Comparison of ENCODE assay signal across 8 cellular contexts in the genomic region with DNA sequence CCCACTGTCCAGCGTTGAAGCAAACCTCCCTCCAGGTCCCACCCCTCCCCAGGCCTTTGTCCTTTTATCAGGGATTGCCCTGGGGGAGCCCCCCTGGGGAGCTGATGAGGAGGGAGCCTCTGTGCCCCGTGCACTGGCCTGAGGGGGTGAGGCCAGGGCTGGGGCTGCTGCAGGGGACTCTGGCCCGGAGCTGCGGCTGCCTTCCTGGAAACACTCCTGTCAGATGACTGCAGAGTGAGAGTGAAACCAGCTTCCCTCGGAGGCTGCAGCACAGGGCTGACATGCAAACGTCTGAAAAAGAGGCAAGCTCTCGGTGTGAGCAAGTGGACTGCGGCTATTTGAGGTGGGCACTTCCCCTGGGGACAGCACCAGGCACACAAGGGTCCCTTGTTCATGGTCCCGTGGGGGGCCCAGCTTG. TPM values are rescaled to one million over a fixed set of nuclear protein-coding genes. Genes with fewer than 3 reads are reported as not detected.
DNase-seq lines count a peak whose midpoint lies in the region; ATAC-seq and TF ChIP-seq lines count a peak whose summit lies in the region.

No MANE protein-coding gene starts in this region.

- H3K4me3 ChIP-seq in IMR-90 (ENCODE audit: insufficient read depth, low read depth, low read length) (no peak overlapping the region), transverse colon (peak overlapping the region in 1 of 4 donors; percentile 30), A673 (ENCODE audit: low read depth, low read length, poor library complexity, severe bottlenecking) (no peak overlapping the region)

- H2AFZ ChIP-seq in IMR-90 (replicated peaks; ENCODE audit: low read length, poor library complexity) = peak overlapping the region; percentile 92

- no peak overlapping the region for H4K91ac ChIP-seq in IMR-90 (ENCODE audit: insufficient read depth, low read depth, low read length)

- H3K14ac ChIP-seq in IMR-90 (replicated peaks; ENCODE audit: low read depth, low read length) = no peak overlapping the region

- H4K20me1 ChIP-seq in IMR-90 (ENCODE audit: insufficient read depth, low read length) = no peaks in the 10 kb centered on the region

- H3K4me1 ChIP-seq in IMR-90 (ENCODE audit: control insufficient read depth, insufficient read depth, low read length) (peaks cover 10% of the 10 kb centered on the region), transverse colon (peaks cover 0 to 28% (median 19%) of the 10 kb centered on the region in 4 donors), A673 (ENCODE audit: insufficient read depth, low read length, poor library complexity, severe bottlenecking) (no peaks in the 10 kb centered on the region)

- intact Hi-C loops in IMR-90 (cut with micrococcal nuclease) = no loop called here
- intact Hi-C loops in transverse colon (cut with DNase I; ENCODE audit: low total_unique reads) = no loop called here
- intact Hi-C loops in A673 (cut with micrococcal nuclease; ENCODE audit: unreplicated experiment) = no loop called here

- POLR2A ChIA-PET in IMR-90 (lab: Charles Lee; ENCODE audit: unreplicated experiment) (no interaction called here), A673 (lab: Charles Lee; ENCODE audit: low non-redundant PET) (interaction anchor here (0.6 kb wide), 1 partner anchor 519 kb away, joined by 3 read pairs; no protein-coding TSS in a partner anchor)

- no peak overlapping the region for H3K18ac ChIP-seq in IMR-90 (ENCODE audit: low read depth, low read length)

- WGBS in IMR-90 (ENCODE audit: extremely low coverage in 2 of 2, insufficient read length in 1 of 2), 2 experiments = 27% methylated on average over 8 of the region's 9 CpGs; no CpG with 5 or more reads in 1 of the 2 experiments
- WGBS in transverse colon (ENCODE audit: low coverage in 1 of 2), 2 donors = 4% methylated on average over 9 of the region's 9 CpGs; no CpG with 5 or more reads in 1 of the 2 donors

- H3K27me3 ChIP-seq in IMR-90 (ENCODE audit: control insufficient read depth, insufficient read depth, low read length) = no peaks in the 10 kb centered on the region
- H3K27me3 ChIP-seq in transverse colon = no peaks in the 10 kb centered on the region
- H3K27me3 ChIP-seq in A673 (replicated peaks; ENCODE audit: insufficient read depth, low read depth, low read length, poor library complexity) = no peaks in the 10 kb centered on the region

- 0 out of 4 replicates have a peak, but pooled peaks cover 0 to under 1% of the 10 kb centered on the region in 2 experiments for H3K79me1 ChIP-seq in IMR-90 (ENCODE audit: low read depth in 1 of 2, low read length in 2 of 2)

- no peak overlapping the region for H3K27ac ChIP-seq in IMR-90 (ENCODE audit: insufficient read depth, low read length)
- peak overlapping the region; percentile 55 to 65 (median 62) for H3K27ac ChIP-seq in transverse colon
- H3K27ac ChIP-seq in A673 (ENCODE audit: low read depth, low read length, poor library complexity, severe bottlenecking) = no peak overlapping the region

- H3K36me3 ChIP-seq in IMR-90 (ENCODE audit: control insufficient read depth, insufficient read depth, low read length) = no peaks in the 10 kb centered on the region
- no peaks in the 10 kb centered on the region for H3K36me3 ChIP-seq in transverse colon
- H3K36me3 ChIP-seq in A673 (ENCODE audit: insufficient read depth, low read length, poor library complexity, severe bottlenecking) = no peaks in the 10 kb centered on the region

- peak overlapping the region; percentile 80 for H3K4me3 Mint-ChIP-seq in activated T-helper 17 cell treated with anti-CD3 and anti-CD28 coated beads, Interleukin-2, amount 50 U/mL, for 72 hours

- H3K23ac ChIP-seq in IMR-90 (ENCODE audit: low read depth, low read length) = no peak overlapping the region

- H3K9ac ChIP-seq in IMR-90 (ENCODE audit: low read depth, low read length) = no peak overlapping the region

- no peak for TF ChIP-seq EP300 in transverse colon (IDR thresholded peaks at IDR 0.05; ENCODE audit: low read depth)

- H3K9me3 Mint-ChIP-seq in activated T-helper 17 cell treated with anti-CD3 and anti-CD28 coated beads, Interleukin-2, amount 50 U/mL, for 72 hours = no peaks in the 10 kb centered on the region

- H2BK15ac ChIP-seq in IMR-90 (ENCODE audit: low read depth, low read length) = no peak overlapping the region

- DNase-seq in DMS53 treated with DMSO at 0.1 percent for 48 hours (lab: John Stamatoyannopoulos, UW; ENCODE audit: unreplicated experiment) (peak; percentile 46), IMR-90 (peak; percentile 44), medulla oblongata (ENCODE audit: extremely low spot score) (peak; percentile 59), transverse colon (peak; percentile 65), A673 (ENCODE audit: low spot score) (no peak)

- no peak overlapping the region for H2BK120ac ChIP-seq in IMR-90 (ENCODE audit: low read depth, low read length)

- H3K9me3 ChIP-seq in IMR-90 (ENCODE audit: control insufficient read depth, insufficient read depth, low read length) = no peaks in the 10 kb centered on the region
- H3K9me3 ChIP-seq in transverse colon = no peaks in the 10 kb centered on the region
- no peaks in the 10 kb centered on the region for H3K9me3 ChIP-seq in A673 (ENCODE audit: low read depth, low read length, poor library complexity, severe bottlenecking)

- peak overlapping the region; percentile 90 for H3K27ac Mint-ChIP-seq in activated T-helper 17 cell treated with anti-CD3 and anti-CD28 coated beads, Interleukin-2, amount 50 U/mL, for 72 hours

- H3K36me3 Mint-ChIP-seq in activated T-helper 17 cell treated with anti-CD3 and anti-CD28 coated beads, Interleukin-2, amount 50 U/mL, for 72 hours (ENCODE audit: low read depth) = no peaks in the 10 kb centered on the region

- BruUV-seq in IMR-90 (replicated peaks; lab: Mats Ljungman, UMichigan) (no TSS peak), A673 (replicated peaks; lab: Mats Ljungman, UMichigan) (no TSS peak)

- TF ChIP-seq CTCF in IMR-90 (conservative IDR thresholded peaks at IDR 0.05; ENCODE audit: low read depth, low read length) (no peak), transverse colon (IDR thresholded peaks at IDR 0.05) (no peak), A673 (conservative IDR thresholded peaks at IDR 0.05; ENCODE audit: low read depth, low read length) (no peak)

- 0 out of 2 replicates have a peak, but pooled peaks cover 4% of the 10 kb centered on the region for H3K9me1 ChIP-seq in IMR-90 (ENCODE audit: insufficient read depth, low read length)

- TF ChIP-seq POLR2A in IMR-90 (IDR thresholded peaks at IDR 0.05; ENCODE audit: low read depth, low read length) = no peak
- no peak for TF ChIP-seq POLR2A in transverse colon (IDR thresholded peaks at IDR 0.05)

- in situ Hi-C loops in IMR-90 (cut with MboI; ENCODE audit: low sequenced_read_pairs) (no loop called here), transverse colon (cut with MboI; ENCODE audit: low pct_ligation_motif_present in 1 of 4, low pct_unique_long_range_greater_than_20kb in 1 of 4, low sequenced_read_pairs in 3 of 4) (no loop called here)

- no peaks in the 10 kb centered on the region for H3K27me3 Mint-ChIP-seq in activated T-helper 17 cell treated with anti-CD3 and anti-CD28 coated beads, Interleukin-2, amount 50 U/mL, for 72 hours

- H3K4me1 Mint-ChIP-seq in activated T-helper 17 cell treated with anti-CD3 and anti-CD28 coated beads, Interleukin-2, amount 50 U/mL, for 72 hours = peaks cover 12% of the 10 kb centered on the region

- H3K56ac ChIP-seq in IMR-90 (ENCODE audit: extremely low read depth, insufficient read depth, low read length) = no peak overlapping the region

- dilution Hi-C loops in IMR-90 (cut with HindIII; ENCODE audit: low sequenced_read_pairs, unreplicated experiment) = no loop called here

- H2BK20ac ChIP-seq in IMR-90 (ENCODE audit: low read depth, low read length) = no peak overlapping the region

- H2BK5ac ChIP-seq in IMR-90 (ENCODE audit: low read depth, low read length, poor library complexity, severe bottlenecking) = no peak overlapping the region

- peak overlapping the region; percentile 21 for H2AK9ac ChIP-seq in IMR-90 (replicated peaks; ENCODE audit: low read depth, low read length, poor library complexity)

- peak overlapping the region; percentile 37; the same call in 1 of the 2 replicates for H4K5ac ChIP-seq in IMR-90 (ENCODE audit: low read depth, low read length)

- CTCF ChIA-PET in IMR-90 (lab: Yijun Ruan, JAX) (interaction anchor here (0.7 kb wide), 1 partner anchor 104 kb away, joined by 3 read pairs; no protein-coding TSS in a partner anchor), A673 (lab: Charles Lee) (no interaction called here)

- H3K4me2 ChIP-seq in IMR-90 (ENCODE audit: low read depth, low read length) = peak overlapping the region; percentile 47

- peak overlapping the region; percentile 17 to 95; a peak in 2 of 4 replicates for H4K8ac ChIP-seq in IMR-90 (ENCODE audit: low read depth in 2 of 2, low read length in 2 of 2)

- H3K4ac ChIP-seq in IMR-90 (ENCODE audit: low read depth, low read length) = 0 out of 2 replicates have a peak overlapping the region, but pooled peaks have one; percentile 57

- ATAC-seq in IMR-90 (ENCODE audit: low read depth) (peak; percentile 8; the same call in 1 of the 2 replicates), HG03139 (IDR thresholded peaks at IDR 0.05; ENCODE audit: unreplicated experiment) (no peak), HG02759 (IDR thresholded peaks at IDR 0.05; ENCODE audit: unreplicated experiment) (no peak)
- peak; percentile 55 for ATAC-seq in activated T-helper 17 cell treated with anti-CD3 and anti-CD28 coated beads, Interleukin-2, amount 50 U/mL, for 72 hours (replicated peaks)

- no peak for TF ChIP-seq RAD21 in IMR-90 (IDR thresholded peaks at IDR 0.05; ENCODE audit: low read length)

- H2AK5ac ChIP-seq in IMR-90 (ENCODE audit: low read depth, low read length) = no peak overlapping the region

RNA-seq across cellular contexts. Expression of a gene that starts 4.6 kb away (rescaled TPM):
- total RNA-seq in IMR-90 (2012; rRNA removed) (5.8 and 6.6 TPM in 2 replicates), transverse colon (10 to 100 TPM; 12.5 to 60.6 (median 13.8) TPM), A673 (2021) (29.2 and 33.2 TPM in 2 replicates)
- 12.0 and 12.9 TPM in 2 replicates for polyA plus RNA-seq in IMR-90 (2012; rRNA removed)
- 11.5 and 13.1 TPM in 2 replicates for polyA plus RNA-seq in IMR-90 (2012; cell fraction: cytosol; rRNA removed)
- 21.4 and 48.2 TPM in 2 replicates for polyA plus RNA-seq in IMR-90 (2012; cell fraction: nucleus; rRNA removed; ENCODE audit: low replicate concordance)
- 10 to 100 TPM; 54.4 to 56.8 TPM for total RNA-seq in activated T-helper 17 cell treated with anti-CD3 and anti-CD28 coated beads, Interleukin-2, amount 50 U/mL, for 72 hours

RNA-seq across cellular contexts. Expression of a gene that starts 15.6 kb away (rescaled TPM):
- total RNA-seq in IMR-90 (2012; rRNA removed) (279 and 538 TPM in 2 replicates), transverse colon (100 to 1,000 TPM; 353 to 618 (median 555) TPM), A673 (2021) (321 and 330 TPM in 2 replicates)
- 701 and 703 TPM in 2 replicates for polyA plus RNA-seq in IMR-90 (2012; rRNA removed)
- polyA plus RNA-seq in IMR-90 (2012; cell fraction: cytosol; rRNA removed) = 514 and 713 TPM in 2 replicates
- 248 and 634 TPM in 2 replicates for polyA plus RNA-seq in IMR-90 (2012; cell fraction: nucleus; rRNA removed; ENCODE audit: low replicate concordance)
- total RNA-seq in activated T-helper 17 cell treated with anti-CD3 and anti-CD28 coated beads, Interleukin-2, amount 50 U/mL, for 72 hours = 100 to 1,000 TPM; 221 to 265 TPM

RNA-seq across cellular contexts. Expression of a gene that starts 29.6 kb away (rescaled TPM):
- total RNA-seq in IMR-90 (2012; rRNA removed) (0.18 and 0.28 TPM in 2 replicates), transverse colon (10 to 100 TPM; 11.4 to 52.5 (median 23.2) TPM), A673 (2021) (7.9 and 10.1 TPM in 2 replicates)
- 3.5 and 5.0 TPM in 2 replicates for polyA plus RNA-seq in IMR-90 (2012; rRNA removed)
- polyA plus RNA-seq in IMR-90 (2012; cell fraction: cytosol; rRNA removed) = 1.2 and 2.7 TPM in 2 replicates
- polyA plus RNA-seq in IMR-90 (2012; cell fraction: nucleus; rRNA removed; ENCODE audit: low replicate concordance) = 36.8 and 106 TPM in 2 replicates
- 10 to 100 TPM; 18.6 to 27.4 TPM for total RNA-seq in activated T-helper 17 cell treated with anti-CD3 and anti-CD28 coated beads, Interleukin-2, amount 50 U/mL, for 72 hours

RNA-seq across cellular contexts. Expression of a gene that starts 32.5 kb away (rescaled TPM):
- 70.3 and 79.8 TPM in 2 replicates for total RNA-seq in IMR-90 (2012; rRNA removed)
- polyA plus RNA-seq in IMR-90 (2012; rRNA removed) = 214 and 338 TPM in 2 replicates
- 216 and 420 TPM in 2 replicates for polyA plus RNA-seq in IMR-90 (2012; cell fraction: cytosol; rRNA removed)
- 195 and 363 TPM in 2 replicates for polyA plus RNA-seq in IMR-90 (2012; cell fraction: nucleus; rRNA removed; ENCODE audit: low replicate concordance)
- 100 to 1,000 TPM; 138 to 194 TPM for total RNA-seq in activated T-helper 17 cell treated with anti-CD3 and anti-CD28 coated beads, Interleukin-2, amount 50 U/mL, for 72 hours
- total RNA-seq in transverse colon = 100 to 1,000 TPM in 2 of 4 donors, 10 to 100 TPM in 2; 69.7 to 134 (median 107) TPM
- 94.7 and 109 TPM in 2 replicates for total RNA-seq in A673 (2021)

RNA-seq across cellular contexts. Expression of a gene that starts 39.4 kb away (rescaled TPM):
- 0.18 and 0.28 TPM in 2 replicates for total RNA-seq in IMR-90 (2012; rRNA removed)
- 1.5 and 1.9 TPM in 2 replicates for polyA plus RNA-seq in IMR-90 (2012; rRNA removed)
- 0.62 and 0.77 TPM in 2 replicates for polyA plus RNA-seq in IMR-90 (2012; cell fraction: cytosol; rRNA removed)
- 9.3 and 21.4 TPM in 2 replicates for polyA plus RNA-seq in IMR-90 (2012; cell fraction: nucleus; rRNA removed; ENCODE audit: low replicate concordance)
- 10 to 100 TPM in 1 of 2 donors, 1 to 10 TPM in 1; 4.3 to 12.9 TPM for total RNA-seq in activated T-helper 17 cell treated with anti-CD3 and anti-CD28 coated beads, Interleukin-2, amount 50 U/mL, for 72 hours
- 10 to 100 TPM in 3 of 4 donors, 1 to 10 TPM in 1; 9.8 to 26.5 (median 17.0) TPM for total RNA-seq in transverse colon
- total RNA-seq in A673 (2021) = 1.8 and 2.0 TPM in 2 replicates

Comparison
In these comparisons a context has a peak if more than half of its experiments do, and no peak if none do; other contexts are left out.
1. ATAC-seq: peak in IMR-90 (single experiment) and activated T-helper 17 cell treated with anti-CD3 and anti-CD28 coated beads, Interleukin-2, amount 50 U/mL, for 72 hours (single experiment); none in HG03139 (single experiment) and HG02759 (single experiment).
2. H3K27ac ChIP-seq: peak in transverse colon (4 of 4); none in IMR-90 (single experiment) and A673 (single experiment).